19 cellular contexts compared by ENCODE assay signal in the genomic region with DNA sequence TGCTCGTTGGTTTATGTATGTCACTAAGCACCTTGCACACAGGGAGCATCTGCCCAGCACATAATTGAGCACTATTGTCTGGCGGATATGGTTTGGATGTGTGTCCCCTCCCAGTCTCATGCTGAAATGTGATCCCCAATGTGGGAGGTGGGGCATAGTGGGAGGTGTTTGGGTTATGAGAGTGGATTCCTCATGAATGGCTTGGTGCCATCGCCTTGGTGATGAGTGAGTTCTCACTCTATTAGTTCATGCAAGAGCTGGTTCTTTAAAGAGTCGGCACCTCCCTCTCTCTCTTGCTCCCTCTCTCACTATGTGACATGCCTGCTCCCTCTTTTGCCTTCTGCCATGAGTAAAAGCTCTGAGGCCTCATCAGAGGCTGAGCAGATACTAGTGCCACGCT. TPM values are rescaled to one million over a fixed set of nuclear protein-coding genes. Genes with fewer than 3 reads are reported as not detected.
DNase-seq lines count a peak whose midpoint lies in the region; ATAC-seq, FAIRE-seq and TF ChIP-seq lines count a peak whose summit lies in the region.
"Had no signal": no experiment of that assay in that cellular context is flagged by ENCODE, and none has a peak within 500 bp of the region (broad histone marks: within the 10 kb centered on the region; RNA-seq: fewer than 3 reads in every experiment).

No MANE protein-coding gene starts in this region.

- WGBS in HepG2 (ENCODE audit: low lambda C conversion rate) = 78% methylated on average over 5 of the region's 5 CpGs

- H3K27me3 ChIP-seq in HepG2 (ENCODE audit: control insufficient read depth in 1 of 2, insufficient read depth in 2 of 2, low read length in 2 of 2) = no peaks in the 10 kb centered on the region

- FAIRE-seq in HepG2 (lab: Jason Lieb, UNC) = no peak
- FAIRE-seq: colon, urothelium cell line had no signal

- DNase-seq in NCI-H1436 (lab: John Stamatoyannopoulos, UW) = peak; percentile 64
- DNase-seq in NCI-H2227 treated with DMSO at 0.1 percent for 48 hours (lab: John Stamatoyannopoulos, UW) = peak; percentile 72
- peak; percentile 27 for DNase-seq in astrocyte of the spinal cord (ENCODE audit: low read depth, low spot score)
- DNase-seq in retina = peak; percentile 42
- DNase-seq in HepG2 (ENCODE audit: low spot score) = no peak
- DNase-seq in posterior vena cava (ENCODE audit: low spot score) = no peak
- DNase-seq: activated CD4-positive, alpha-beta T cell treated with anti-CD3 and anti-CD28 coated beads for 36 hours; activated T-cell treated with anti-CD3 and anti-CD28 coated beads, Interleukin-2, amount 50 U/mL, for 24 hours; KBM-7; left ventricle myocardium superior; NCI-H226; stimulated activated naive CD4-positive, alpha-beta T cell treated with Interleukin-2 at 50 U/mL for 16 hours; T-helper 2 cell had no signal

- BruUV-seq in HepG2 (replicated peaks; lab: Mats Ljungman, UMichigan) = no TSS peak

- in situ Hi-C loops in astrocyte of the spinal cord (cut with HindIII; ENCODE audit: low sequenced_read_pairs) (no loop called here), HepG2 (cut with HindIII; ENCODE audit: extremely low pct_ligation_motif_present, low pct_unique_long_range_greater_than_20kb) (no loop called here)

- H3K36me3 ChIP-seq in HepG2 (replicated peaks in 1 of 2; ENCODE audit: control insufficient read depth in 1 of 2, insufficient read depth in 2 of 2, low read length in 2 of 2) = no peaks in the 10 kb centered on the region

- H3K9ac ChIP-seq in HepG2 (ENCODE audit: insufficient read depth, low read depth, low read length) = no peak overlapping the region

- no peak overlapping the region for H2AFZ ChIP-seq in HepG2 (ENCODE audit: low read length)

- ATAC-seq in HepG2 = no peak
- no peak for ATAC-seq in HG03342 (IDR thresholded peaks at IDR 0.05; ENCODE audit: unreplicated experiment)
- ATAC-seq: activated CD4-positive, alpha-beta T cell treated with anti-CD3 and anti-CD28 coated beads for 36 hours; esophagus mucosa; left ventricle myocardium superior; natural killer cell treated with Interleukin-12 subunit alpha and Interleukin-12 subunit beta and Interleukin-15 and Interleukin-18, amount 100 ng/mL, for 72 hours had no signal

- no peak overlapping the region for H3K4me2 ChIP-seq in HepG2 (ENCODE audit: low read depth, low read length)

- H3K9me3 ChIP-seq in HepG2 (ENCODE audit: low read length) = no peaks in the 10 kb centered on the region

- CTCF ChIA-PET in HepG2 (lab: Yijun Ruan, JAX; ENCODE audit: low intra/inter-chr PET ratio, low total read pairs) = no interaction called here

- no peak for TF ChIP-seq RAD21 in HepG2 (CRISPR knock-in tag; IDR thresholded peaks at IDR 0.05)

- H3K27ac ChIP-seq in HepG2 (ENCODE audit: extremely low read length, insufficient read depth, low read length) = no peak overlapping the region
- H3K27ac ChIP-seq: RWPE1 had no signal

- no peak for TF ChIP-seq POLR2A in HepG2 (IDR thresholded peaks at IDR 0.05; ENCODE audit: insufficient read depth in 1 of 2, low read depth in 2 of 2, low read length in 2 of 2)

- no peak for TF ChIP-seq EP300 in HepG2 (IDR thresholded peaks at IDR 0.05; ENCODE audit: low read depth in 2 of 2, low read length in 2 of 2)
- TF ChIP-seq EP300 in HepG2 (CRISPR knock-in tag; IDR thresholded peaks at IDR 0.05; ENCODE audit: borderline replicate concordance) = no peak

- POLR2A ChIA-PET in HepG2 (lab: Yijun Ruan, JAX) = no interaction called here

- H3K4me3 ChIP-seq in astrocyte of the spinal cord (ENCODE audit: low read depth, low read length) (no peak overlapping the region), HepG2 (replicated peaks in 1 of 3; ENCODE audit: insufficient read depth in 1 of 3, low read depth in 2 of 3, low read length in 3 of 3) (no peak overlapping the region)

- TF ChIP-seq CTCF in astrocyte of the spinal cord (IDR thresholded peaks at IDR 0.05; ENCODE audit: low read depth, low read length) (no peak), HepG2 (CRISPR knock-in tag; IDR thresholded peaks at IDR 0.05) (no peak)

- H3K4me1 ChIP-seq in HepG2 (ENCODE audit: insufficient read depth, low read length) = no peaks in the 10 kb centered on the region

- H4K20me1 ChIP-seq in HepG2 (ENCODE audit: insufficient read depth, low read length) = no peaks in the 10 kb centered on the region

- no peaks in the 10 kb centered on the region for H3K79me2 ChIP-seq in HepG2 (ENCODE audit: insufficient read depth, low read length)

- intact Hi-C loops in HepG2 (cut with micrococcal nuclease; ENCODE audit: unreplicated experiment) (no loop called here), posterior vena cava (cut with DNase I) (no loop called here)

TF ChIP-seq in HepG2, 621 proteins besides CTCF, POLR2A, EP300 and RAD21:
- no peak for TF ChIP-seq ZBTB8A (CRISPR knock-in tag; IDR thresholded peaks at IDR 0.05; ENCODE audit: borderline replicate concordance, low read depth)
- TF ChIP-seq, protein P1, sequence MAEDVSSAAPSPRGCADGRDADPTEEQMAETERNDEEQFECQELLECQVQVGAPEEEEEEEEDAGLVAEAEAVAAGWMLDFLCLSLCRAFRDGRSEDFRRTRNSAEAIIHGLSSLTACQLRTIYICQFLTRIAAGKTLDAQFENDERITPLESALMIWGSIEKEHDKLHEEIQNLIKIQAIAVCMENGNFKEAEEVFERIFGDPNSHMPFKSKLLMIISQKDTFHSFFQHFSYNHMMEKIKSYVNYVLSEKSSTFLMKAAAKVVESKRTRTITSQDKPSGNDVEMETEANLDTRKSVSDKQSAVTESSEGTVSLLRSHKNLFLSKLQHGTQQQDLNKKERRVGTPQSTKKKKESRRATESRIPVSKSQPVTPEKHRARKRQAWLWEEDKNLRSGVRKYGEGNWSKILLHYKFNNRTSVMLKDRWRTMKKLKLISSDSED (CRISPR knock-in tag; IDR thresholded peaks at IDR 0.05) = no peak
- TF ChIP-seq NFYB (CRISPR knock-in tag; IDR thresholded peaks at IDR 0.05) = no peak
- TF ChIP-seq HNRNPK (IDR thresholded peaks at IDR 0.05; ENCODE audit: low read depth, low read length, poor library complexity, severe bottlenecking) = no peak
- no peak for TF ChIP-seq TRIM24 (CRISPR knock-in tag; IDR thresholded peaks at IDR 0.05)

RNA-seq across cellular contexts. Expression of a gene that starts 9.6 kb away (rescaled TPM):
- total RNA-seq in HepG2 (2016; rRNA removed; fragmentation: Illumina TruSeq; extraction: Trizol) (0.62 and 1.4 TPM in 2 replicates), posterior vena cava (100 to 1,000 TPM; 136 to 183 TPM)
- total RNA-seq in HepG2 (2016; cell fraction: cytosol; rRNA removed; fragmentation: Illumina TruSeq; extraction: Trizol; ENCODE audit: low read depth) = 0.18 and 0.20 TPM in 2 replicates
- 0.13 and 1.1 TPM in 2 replicates for total RNA-seq in HepG2 (2016; cell fraction: insoluble cytoplasmic fraction; rRNA removed; fragmentation: Illumina TruSeq; extraction: Trizol)
- total RNA-seq in HepG2 (2016; cell fraction: membrane; rRNA removed; fragmentation: Illumina TruSeq; extraction: Trizol) = 0.17 and 0.34 TPM in 2 replicates
- 2.4 and 2.9 TPM in 2 replicates for total RNA-seq in HepG2 (2016; cell fraction: nucleus; rRNA removed; fragmentation: Illumina TruSeq; extraction: Trizol)
- 6.2 and 6.3 TPM in 2 replicates for polyA plus RNA-seq in HepG2 (2011; rRNA removed)
- polyA plus RNA-seq in HepG2 (2011; cell fraction: cytosol; rRNA removed) = 0.95 and 1.6 TPM in 2 replicates
- 20.4 and 28.6 TPM in 2 replicates for polyA plus RNA-seq in HepG2 (2011; cell fraction: nucleus; rRNA removed)
- 3.1 and 4.4 TPM in 2 replicates for polyA plus RNA-seq in HepG2 (2012)
- 0.06 TPM in 1 of 2 replicates, not detected in the other for polyA plus RNA-seq in HepG2 (2016; cell fraction: cytosol; fragmentation: Illumina TruSeq; extraction: Trizol; ENCODE audit: low read depth)
- 0.39 and 0.47 TPM in 2 replicates for polyA plus RNA-seq in HepG2 (2016; cell fraction: insoluble cytoplasmic fraction; fragmentation: Illumina TruSeq; extraction: Trizol; ENCODE audit: low read depth)
- 0.14 and 0.43 TPM in 2 replicates for polyA plus RNA-seq in HepG2 (2016; cell fraction: membrane; fragmentation: Illumina TruSeq; extraction: Trizol; ENCODE audit: low read depth)
- polyA plus RNA-seq in HepG2 (2016; cell fraction: nucleus; fragmentation: Illumina TruSeq; extraction: Trizol; ENCODE audit: insufficient read depth, low read depth) = 9.0 and 9.3 TPM in 2 replicates
- polyA minus RNA-seq in HepG2 (2011; rRNA and poly(A)+ RNA removed; ENCODE audit: low replicate concordance) = 1.4 and 3.5 TPM in 2 replicates
- not detected in 2 replicates for polyA minus RNA-seq in HepG2 (2011; cell fraction: cytosol; rRNA and poly(A)+ RNA removed)
- 5.7 and 7.7 TPM in 2 replicates for polyA minus RNA-seq in HepG2 (2011; cell fraction: nucleus; rRNA and poly(A)+ RNA removed)

RNA-seq across cellular contexts. Expression of a gene that starts 32.9 kb away (rescaled TPM):
- total RNA-seq in HepG2 (2016; rRNA removed; fragmentation: Illumina TruSeq; extraction: Trizol) = 1.0 and 1.3 TPM in 2 replicates
- total RNA-seq in HepG2 (2016; cell fraction: cytosol; rRNA removed; fragmentation: Illumina TruSeq; extraction: Trizol; ENCODE audit: low read depth) = 0.71 TPM in 1 of 2 replicates, not detected in the other
- total RNA-seq in HepG2 (2016; cell fraction: insoluble cytoplasmic fraction; rRNA removed; fragmentation: Illumina TruSeq; extraction: Trizol) = 0.40 and 1.4 TPM in 2 replicates
- total RNA-seq in HepG2 (2016; cell fraction: membrane; rRNA removed; fragmentation: Illumina TruSeq; extraction: Trizol) = 0.24 and 0.31 TPM in 2 replicates
- 2.0 and 2.3 TPM in 2 replicates for total RNA-seq in HepG2 (2016; cell fraction: nucleus; rRNA removed; fragmentation: Illumina TruSeq; extraction: Trizol)
- polyA plus RNA-seq in HepG2 (2011; rRNA removed) = 0.33 and 0.59 TPM in 2 replicates
- polyA plus RNA-seq in HepG2 (2011; cell fraction: cytosol; rRNA removed) = 0.28 and 1.2 TPM in 2 replicates
- 0.23 and 0.31 TPM in 2 replicates for polyA plus RNA-seq in HepG2 (2011; cell fraction: nucleus; rRNA removed)
- 1.1 and 1.5 TPM in 2 replicates for polyA plus RNA-seq in HepG2 (2012)
- polyA plus RNA-seq in HepG2 (2016; cell fraction: cytosol; fragmentation: Illumina TruSeq; extraction: Trizol; ENCODE audit: low read depth) = 0.10 and 0.24 TPM in 2 replicates
- 0.42 and 0.67 TPM in 2 replicates for polyA plus RNA-seq in HepG2 (2016; cell fraction: insoluble cytoplasmic fraction; fragmentation: Illumina TruSeq; extraction: Trizol; ENCODE audit: low read depth)
- 0.13 and 0.36 TPM in 2 replicates for polyA plus RNA-seq in HepG2 (2016; cell fraction: membrane; fragmentation: Illumina TruSeq; extraction: Trizol; ENCODE audit: low read depth)
- polyA plus RNA-seq in HepG2 (2016; cell fraction: nucleus; fragmentation: Illumina TruSeq; extraction: Trizol; ENCODE audit: insufficient read depth, low read depth) = 1.5 and 1.7 TPM in 2 replicates
- polyA minus RNA-seq in HepG2 (2011; rRNA and poly(A)+ RNA removed; ENCODE audit: low replicate concordance) = 0.44 TPM in 1 of 2 replicates, not detected in the other
- 0.99 TPM in 1 of 2 replicates, not detected in the other for polyA minus RNA-seq in HepG2 (2011; cell fraction: cytosol; rRNA and poly(A)+ RNA removed)
- polyA minus RNA-seq in HepG2 (2011; cell fraction: nucleus; rRNA and poly(A)+ RNA removed) = 0.25 and 0.77 TPM in 2 replicates
- 10 to 100 TPM; 50.2 to 89.2 TPM for total RNA-seq in posterior vena cava

Comparison
In these comparisons a context has a peak if more than half of its experiments do, and no peak if none do; other contexts are left out.
1. DNase-seq: peak in NCI-H1436 (single experiment), NCI-H2227 treated with DMSO at 0.1 percent for 48 hours (single experiment), astrocyte of the spinal cord (single experiment) and retina (single experiment); none in HepG2 (single experiment) and posterior vena cava (single experiment).
2. RNA of a gene that starts 9.6 kb away (total RNA-seq): 136 to 183 TPM in posterior vena cava; 0.13 to 2.9 TPM in HepG2; every median in the first group is over 10 times any median in the second.
3. RNA of a gene that starts 32.9 kb away (total RNA-seq): 50.2 to 89.2 TPM in posterior vena cava; 0.24 to 2.3 TPM in HepG2; every median in the first group is over 10 times any median in the second.